11 cellular contexts compared by ENCODE assay signal in the genomic region with DNA sequence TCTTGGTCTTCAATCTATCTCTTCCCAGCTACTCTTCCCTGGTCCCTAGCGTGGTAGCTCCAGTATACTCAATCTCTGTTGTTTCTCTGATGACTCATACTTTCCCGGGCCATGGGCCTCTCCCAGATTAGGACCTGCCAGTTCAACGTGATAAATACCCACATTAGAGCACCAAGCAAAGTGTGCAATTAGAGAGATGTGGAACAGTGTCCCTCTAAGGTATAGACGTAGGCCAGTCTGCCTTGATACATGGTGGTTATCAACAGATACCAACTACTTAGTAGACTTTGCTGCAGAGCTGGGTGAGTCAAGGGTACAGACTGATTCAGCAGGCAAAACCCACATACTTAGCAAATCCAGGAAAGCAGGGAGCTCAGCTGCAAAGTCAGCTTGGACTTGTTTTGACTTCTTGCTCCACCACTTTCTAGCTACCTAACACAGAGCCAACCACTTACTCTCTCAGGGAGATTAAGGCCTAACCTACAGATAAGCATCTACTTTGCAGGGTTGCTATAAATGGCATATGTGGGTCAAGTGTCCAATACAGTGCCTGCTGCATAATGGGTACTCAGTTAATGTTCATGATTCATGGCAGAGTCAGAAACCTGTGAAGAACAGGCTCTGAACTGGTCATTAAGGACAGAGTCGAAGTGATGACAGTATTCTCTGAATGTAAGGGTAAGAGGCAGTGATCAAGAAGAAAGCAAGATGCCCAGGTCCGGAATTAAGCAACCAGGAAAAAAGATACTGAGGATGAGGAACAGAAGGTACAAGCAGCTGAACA.
DNase-seq lines count a peak whose midpoint lies in the region; ATAC-seq and TF ChIP-seq lines count a peak whose summit lies in the region.
"Had no signal": no experiment of that assay in that cellular context is flagged by ENCODE, and none has a peak within 500 bp of the region (broad histone marks: within the 10 kb centered on the region; RNA-seq: fewer than 3 reads in every experiment).

No MANE protein-coding gene starts in this region.

- ATAC-seq in left ventricle myocardium superior, result peak; percentile 91
- ATAC-seq in stimulated activated effector memory CD8-positive, alpha-beta T cell treated with anti-CD3 and anti-CD28 coated beads, Interleukin-12 subunit alpha, Interleukin-12 subunit beta, amount 100 ng/mL, for 72 hours, result peak; percentile 83

- H3K4me3 Mint-ChIP-seq in stimulated activated effector memory CD8-positive, alpha-beta T cell treated with anti-CD3 and anti-CD28 coated beads, Interleukin-12 subunit alpha, Interleukin-12 subunit beta, amount 100 ng/mL, for 72 hours, result no peak overlapping the region

- no peaks in the 10 kb centered on the region for H3K9me3 Mint-ChIP-seq in stimulated activated effector memory CD8-positive, alpha-beta T cell treated with anti-CD3 and anti-CD28 coated beads, Interleukin-12 subunit alpha, Interleukin-12 subunit beta, amount 100 ng/mL, for 72 hours

- H3K9me3 ChIP-seq in WERI-Rb-1 (ENCODE audit: severe bottlenecking), result no peaks in the 10 kb centered on the region

- H3K36me3 ChIP-seq in WERI-Rb-1, result no peaks in the 10 kb centered on the region

- no peak overlapping the region for H3K4me3 ChIP-seq in WERI-Rb-1 (ENCODE audit: low read depth, low read length)
- H3K4me3 ChIP-seq: dorsolateral prefrontal cortex had no signal

- no peak for TF ChIP-seq CTCF in WERI-Rb-1 (IDR thresholded peaks at IDR 0.05; ENCODE audit: low read depth, low read length)

- peak; percentile 44 for DNase-seq in NCI-H82 (lab: John Stamatoyannopoulos, UW)
- no peak for DNase-seq in NCI-H82 treated with DMSO at 0.1 percent for 48 hours (lab: John Stamatoyannopoulos, UW; ENCODE audit: unreplicated experiment)
- DNase-seq in WERI-Rb-1, result peak; percentile 24
- DNase-seq in left ventricle myocardium superior, result no peak
- DNase-seq in stimulated activated effector memory CD8-positive, alpha-beta T cell treated with anti-CD3 and anti-CD28 coated beads, Interleukin-12 subunit alpha, Interleukin-12 subunit beta, amount 100 ng/mL, for 72 hours (ENCODE audit: low spot score in 2 of 2), result no peak
- no peak for DNase-seq in T-helper 9 cell
- DNase-seq in central memory CD4-positive, alpha-beta T cell, result no peak
- no peak for DNase-seq in NCI-H1048 (lab: John Stamatoyannopoulos, UW)
- DNase-seq: ACHN, dorsolateral prefrontal cortex, NCI-H2107 had no signal

- H3K36me3 Mint-ChIP-seq in stimulated activated effector memory CD8-positive, alpha-beta T cell treated with anti-CD3 and anti-CD28 coated beads, Interleukin-12 subunit alpha, Interleukin-12 subunit beta, amount 100 ng/mL, for 72 hours, result peaks cover 4% of the 10 kb centered on the region

- peaks cover 8% of the 10 kb centered on the region for H3K4me1 Mint-ChIP-seq in stimulated activated effector memory CD8-positive, alpha-beta T cell treated with anti-CD3 and anti-CD28 coated beads, Interleukin-12 subunit alpha, Interleukin-12 subunit beta, amount 100 ng/mL, for 72 hours

- intact Hi-C loops in left ventricle myocardium superior (cut with micrococcal nuclease), result no loop called here

- no peaks in the 10 kb centered on the region for H3K27me3 ChIP-seq in WERI-Rb-1 (ENCODE audit: insufficient read depth, low read depth, severe bottlenecking)
- H3K27me3 ChIP-seq: dorsolateral prefrontal cortex had no signal

- no peak overlapping the region for H3K27ac Mint-ChIP-seq in stimulated activated effector memory CD8-positive, alpha-beta T cell treated with anti-CD3 and anti-CD28 coated beads, Interleukin-12 subunit alpha, Interleukin-12 subunit beta, amount 100 ng/mL, for 72 hours

- H3K27ac ChIP-seq in WERI-Rb-1, result no peak overlapping the region

Comparison
In these comparisons a context has a peak if more than half of its experiments do, and no peak if none do; other contexts are left out.
1. DNase-seq: peak in NCI-H82 (single experiment) and WERI-Rb-1 (single experiment); none in NCI-H82 treated with DMSO at 0.1 percent for 48 hours (single experiment), left ventricle myocardium superior (single experiment), stimulated activated effector memory CD8-positive, alpha-beta T cell treated with anti-CD3 and anti-CD28 coated beads, Interleukin-12 subunit alpha, Interleukin-12 subunit beta, amount 100 ng/mL, for 72 hours (0 of 2), T-helper 9 cell (single experiment), central memory CD4-positive, alpha-beta T cell (single experiment) and NCI-H1048 (single experiment).